28 cellular contexts compared by ENCODE assay signal in genomic region chr12:54066408-54066807, GRCh38. TPM values are rescaled to one million over a fixed set of nuclear protein-coding genes. Genes with fewer than 3 reads are reported as not detected.
"Had no signal": no experiment of that assay in that cellular context is flagged by ENCODE, and none has a peak within 500 bp of the region (broad histone marks: within the 10 kb centered on the region; RNA-seq: fewer than 3 reads in every experiment).

No MANE protein-coding gene starts in this region.

- H3K27me3 ChIP-seq: ovary, right lobe of liver, tibial nerve, upper lobe of left lung, uterus had no signal

- H3K27ac ChIP-seq: neutrophil, ovary, parathyroid adenoma, psoas muscle, right lobe of liver, sigmoid colon, stomach, thoracic aorta, thyroid gland, tibial nerve, upper lobe of left lung, uterus had no signal

- FAIRE-seq: small intestine had no signal

- H3K4me3 ChIP-seq: ovary, psoas muscle, right lobe of liver, sigmoid colon, stomach, thoracic aorta, thyroid gland, tibial nerve, upper lobe of left lung, uterus had no signal

- H2AFZ ChIP-seq: parathyroid adenoma had no signal

- H3K9me3 ChIP-seq: neutrophil, ovary, psoas muscle, right lobe of liver, sigmoid colon, stomach, thoracic aorta, thyroid gland, tibial nerve, upper lobe of left lung, uterus had no signal

- H3K79me2 ChIP-seq: parathyroid adenoma had no signal

- H3K36me3 ChIP-seq: neutrophil, ovary, right lobe of liver, sigmoid colon, stomach, thoracic aorta, thyroid gland, tibial nerve, upper lobe of left lung, uterus had no signal

- H3K4me1 ChIP-seq: parathyroid adenoma, right lobe of liver, thyroid gland, upper lobe of left lung, uterus had no signal

- DNase-seq: naive thymus-derived CD8-positive, alpha-beta T cell; nephron progenitor cell; nucleus accumbens; ovary; posterior cingulate gyrus; psoas muscle; right cardiac atrium; right lobe of liver; sigmoid colon; small intestine; stimulated activated CD4-positive, alpha-beta T cell treated with anti-CD3 and anti-CD28 coated beads, Interleukin-15, amount 100 ng/mL, for 24 hours; stimulated activated CD4-positive, alpha-beta T cell treated with anti-CD3 and anti-CD28 coated beads, Interleukin-2, amount 100 ng/mL, for 24 hours; stimulated activated CD4-positive, alpha-beta T cell treated with anti-CD3 and anti-CD28 coated beads, Interleukin-2, amount 100 ng/mL, for 48 hours; stimulated activated CD4-positive, alpha-beta T cell treated with anti-CD3 and anti-CD28 coated beads, Interleukin-4, amount 100 ng/mL, for 24 hours; stimulated activated naive B cell treated with anti-CD40 and anti-IgM and Interleukin-4, amounts not matched to agents 10 μg/mL and 1 μg/mL and 100 μg/mL, for 72 hours; stimulated activated naive CD4-positive, alpha-beta T cell treated with Interleukin-2 at 50 U/mL for 16 hours; stomach; thyroid gland; trophoblast cell; upper lobe of left lung; uterus had no signal

RNA-seq across cellular contexts. Expression of gene HOXC4, which starts 12.8 kb away (rescaled TPM):
- total RNA-seq: temporal lobe had no signal

RNA-seq across cellular contexts. Expression of gene HOXC5, which starts 33.6 kb away (rescaled TPM):
- total RNA-seq: naive thymus-derived CD8-positive, alpha-beta T cell; natural killer cell treated with Interleukin-12 subunit alpha and Interleukin-12 subunit beta and Interleukin-15 and Interleukin-18, amount 100 ng/mL, for 72 hours; right cardiac atrium; right lobe of liver; stomach; temporal lobe had no signal
- polyA plus RNA-seq: naive thymus-derived CD8-positive, alpha-beta T cell had no signal

RNA-seq across cellular contexts. Expression of gene HOXC6, which starts 38.2 kb away (rescaled TPM):
- total RNA-seq: naive thymus-derived CD8-positive, alpha-beta T cell; natural killer cell treated with Interleukin-12 subunit alpha and Interleukin-12 subunit beta and Interleukin-15 and Interleukin-18, amount 100 ng/mL, for 72 hours; right lobe of liver; sigmoid colon; temporal lobe; thoracic aorta; thyroid gland had no signal
- polyA plus RNA-seq: naive thymus-derived CD8-positive, alpha-beta T cell; sigmoid colon had no signal

RNA-seq across cellular contexts. Expression of gene HOXC8, which starts 57.6 kb away (rescaled TPM):
- total RNA-seq: naive thymus-derived CD8-positive, alpha-beta T cell; natural killer cell treated with Interleukin-12 subunit alpha and Interleukin-12 subunit beta and Interleukin-15 and Interleukin-18, amount 100 ng/mL, for 72 hours; progenitor cell of endocrine pancreas; right cardiac atrium; right lobe of liver; sigmoid colon; stomach; temporal lobe; thoracic aorta; thyroid gland; upper lobe of left lung had no signal
- polyA plus RNA-seq: naive thymus-derived CD8-positive, alpha-beta T cell; right cardiac atrium had no signal
